Comparison of ENCODE assay signal across 34 cellular contexts in genomic region chr4:3812211-3812934, GRCh38. TPM values are rescaled to one million over a fixed set of nuclear protein-coding genes. Genes with fewer than 3 reads are reported as not detected.
"Had no signal": no experiment of that assay in that cellular context is flagged by ENCODE, and none has a peak within 500 bp of the region (broad histone marks: within the 10 kb centered on the region; RNA-seq: fewer than 3 reads in every experiment).

No MANE protein-coding gene starts in this region.

- H3K9me3 ChIP-seq: body of pancreas, breast epithelium, Peyer's patch had no signal

- H3K4me1 Mint-ChIP-seq: activated CD4-positive, alpha-beta T cell treated with anti-CD3 and anti-CD28 coated beads for 36 hours; activated CD4-positive, alpha-beta T cell treated with anti-CD3 and anti-CD28 coated beads, Interleukin-2, amount 10 ng/mL, durations not matched to agents 7 days and 5 days; activated naive CD4-positive, alpha-beta T cell treated with anti-CD3 and anti-CD28 coated beads, Interleukin-2, amount 50 U/mL, for 24 hours; activated naive CD8-positive, alpha-beta T cell treated with anti-CD3 and anti-CD28 coated beads, Interleukin-2, amount 10 ng/mL, durations not matched to agents 7 days and 5 days had no signal

- H3K27me3 ChIP-seq: body of pancreas, Peyer's patch had no signal

- H3K4me2 ChIP-seq: KMS-11 had no signal

- ATAC-seq: activated CD4-positive, alpha-beta T cell treated with anti-CD3 and anti-CD28 coated beads for 36 hours; activated CD4-positive, CD25-positive, alpha-beta regulatory T cell treated with anti-CD3 and anti-CD28 coated beads, Interleukin-2, amount 50 U/mL, for 24 hours; activated CD8-positive, alpha-beta T cell treated with anti-CD3 and anti-CD28 coated beads, Interleukin-2, amount 10 ng/mL, durations not matched to agents 7 days and 5 days; body of pancreas; PC-3 had no signal

- H3K27ac ChIP-seq: body of pancreas, breast epithelium, KMS-11, Peyer's patch had no signal

- H3K27ac Mint-ChIP-seq: activated CD4-positive, alpha-beta T cell treated with anti-CD3 and anti-CD28 coated beads for 36 hours; activated CD4-positive, alpha-beta T cell treated with anti-CD3 and anti-CD28 coated beads, Interleukin-2, amount 10 ng/mL, durations not matched to agents 7 days and 5 days; activated CD8-positive, alpha-beta T cell treated with anti-CD3 and anti-CD28 coated beads, Interleukin-2, amount 10 ng/mL, durations not matched to agents 7 days and 5 days; activated naive CD4-positive, alpha-beta T cell treated with anti-CD3 and anti-CD28 coated beads, Interleukin-2, amount 50 U/mL, for 24 hours; activated naive CD8-positive, alpha-beta T cell treated with anti-CD3 and anti-CD28 coated beads, Interleukin-2, amount 10 ng/mL, durations not matched to agents 7 days and 5 days; activated T-cell treated with anti-CD3 and anti-CD28 coated beads, Interleukin-2, amount 50 U/mL, for 24 hours; activated T-helper 2 cell treated with anti-CD3 and anti-CD28 coated beads, Interferon-gamma antibody, Interleukin-2, Interleukin-4, amounts not matched to agents 10 μg/mL and 5 μg/mL and 100 μg/mL, durations not matched to agents 14 hours and 24 hours and 36 hours had no signal

- H3K4me3 Mint-ChIP-seq: activated CD4-positive, alpha-beta T cell treated with anti-CD3 and anti-CD28 coated beads for 36 hours; activated CD4-positive, alpha-beta T cell treated with anti-CD3 and anti-CD28 coated beads, Interleukin-2, amount 10 ng/mL, durations not matched to agents 7 days and 5 days; activated CD8-positive, alpha-beta T cell treated with anti-CD3 and anti-CD28 coated beads, Interleukin-2, amount 10 ng/mL, durations not matched to agents 7 days and 5 days; activated naive CD4-positive, alpha-beta T cell treated with anti-CD3 and anti-CD28 coated beads, Interleukin-2, amount 50 U/mL, for 24 hours; activated naive CD8-positive, alpha-beta T cell treated with anti-CD3 and anti-CD28 coated beads, Interleukin-2, amount 10 ng/mL, durations not matched to agents 7 days and 5 days; activated T-cell treated with anti-CD3 and anti-CD28 coated beads, Interleukin-2, amount 50 U/mL, for 24 hours had no signal

- H3K36me3 Mint-ChIP-seq: activated naive CD4-positive, alpha-beta T cell treated with anti-CD3 and anti-CD28 coated beads, Interleukin-2, amount 50 U/mL, for 24 hours; activated naive CD8-positive, alpha-beta T cell treated with anti-CD3 and anti-CD28 coated beads, Interleukin-2, amount 10 ng/mL, durations not matched to agents 7 days and 5 days had no signal

- DNase-seq: activated CD4-positive, alpha-beta T cell treated with anti-CD3 and anti-CD28 coated beads for 36 hours; activated CD4-positive, alpha-beta T cell treated with anti-CD3 and anti-CD28 coated beads, Interleukin-2, amount 10 ng/mL, durations not matched to agents 7 days and 5 days; activated CD4-positive, alpha-beta T cell treated with anti-CD3 and anti-CD28 coated beads, Interleukin-2, amount 50 U/mL, for 48 hours; activated CD8-positive, alpha-beta T cell treated with anti-CD3 and anti-CD28 coated beads, Interleukin-2, amount 10 ng/mL, durations not matched to agents 7 days and 5 days; activated gamma-delta T cell; activated naive CD4-positive, alpha-beta T cell treated with Interleukin-2 at 50 U/mL for 16 hours; activated naive CD8-positive, alpha-beta T cell treated with anti-CD3 and anti-CD28 coated beads, Interleukin-2, amount 10 ng/mL, durations not matched to agents 7 days and 5 days; activated T-cell treated with anti-CD3 and anti-CD28 coated beads, Interleukin-2, amount 50 U/mL, for 24 hours; amygdala; body of pancreas; caudate nucleus; cerebellar nuclear complex; MM.1S; MV-4-11; NCI-H1092; NCI-H1436 treated with DMSO at 0.1 percent for 48 hours; NCI-H1694 treated with DMSO at 0.1 percent for 48 hours; NCI-H2029; NCI-H345; NCI-H524 treated with DMSO at 0.1 percent for 48 hours; NCI-H748 treated with DMSO at 0.1 percent for 48 hours; NK-92 treated with Interleukin-12 subunit alpha and Interleukin-12 subunit beta, amount 100 ng/mL, for 24 hours; PC-3; Peyer's patch; RPMI8226; SW 1271; T-helper 1 cell; T-helper 2 cell; T-helper 9 cell had no signal

- H3K36me3 ChIP-seq: breast epithelium, Peyer's patch had no signal

- H3K4me1 ChIP-seq: body of pancreas, breast epithelium, Peyer's patch had no signal

- H3K4me3 ChIP-seq: body of pancreas, breast epithelium, Peyer's patch had no signal

- H3K9ac ChIP-seq: KMS-11 had no signal

- H3K9me3 Mint-ChIP-seq: activated CD4-positive, alpha-beta T cell treated with anti-CD3 and anti-CD28 coated beads, Interleukin-2, amount 10 ng/mL, durations not matched to agents 7 days and 5 days; activated naive CD4-positive, alpha-beta T cell treated with anti-CD3 and anti-CD28 coated beads, Interleukin-2, amount 50 U/mL, for 24 hours; activated naive CD8-positive, alpha-beta T cell treated with anti-CD3 and anti-CD28 coated beads, Interleukin-2, amount 10 ng/mL, durations not matched to agents 7 days and 5 days; activated T-cell treated with anti-CD3 and anti-CD28 coated beads, Interleukin-2, amount 50 U/mL, for 24 hours; activated T-helper 2 cell treated with anti-CD3 and anti-CD28 coated beads, Interferon-gamma antibody, Interleukin-2, Interleukin-4, amounts not matched to agents 10 μg/mL and 5 μg/mL and 100 μg/mL, durations not matched to agents 14 hours and 24 hours and 36 hours had no signal

RNA-seq across cellular contexts. Expression of gene ADRA2C, which starts 46.2 kb away (rescaled TPM):
- total RNA-seq: activated CD4-positive, alpha-beta T cell treated with anti-CD3 and anti-CD28 coated beads for 36 hours; activated CD4-positive, alpha-beta T cell treated with anti-CD3 and anti-CD28 coated beads, Interleukin-2, amount 10 ng/mL, durations not matched to agents 7 days and 5 days; activated CD8-positive, alpha-beta T cell treated with anti-CD3 and anti-CD28 coated beads, Interleukin-2, amount 10 ng/mL, durations not matched to agents 7 days and 5 days; activated naive CD8-positive, alpha-beta T cell treated with anti-CD3 and anti-CD28 coated beads, Interleukin-2, amount 10 ng/mL, durations not matched to agents 7 days and 5 days; activated T-helper 2 cell treated with anti-CD3 and anti-CD28 coated beads, Interferon-gamma antibody, Interleukin-2, Interleukin-4, amounts not matched to agents 10 μg/mL and 5 μg/mL and 100 μg/mL, durations not matched to agents 14 hours and 24 hours and 36 hours; PC-3 had no signal
